8 cellular contexts compared by ENCODE assay signal in the genomic region with DNA sequence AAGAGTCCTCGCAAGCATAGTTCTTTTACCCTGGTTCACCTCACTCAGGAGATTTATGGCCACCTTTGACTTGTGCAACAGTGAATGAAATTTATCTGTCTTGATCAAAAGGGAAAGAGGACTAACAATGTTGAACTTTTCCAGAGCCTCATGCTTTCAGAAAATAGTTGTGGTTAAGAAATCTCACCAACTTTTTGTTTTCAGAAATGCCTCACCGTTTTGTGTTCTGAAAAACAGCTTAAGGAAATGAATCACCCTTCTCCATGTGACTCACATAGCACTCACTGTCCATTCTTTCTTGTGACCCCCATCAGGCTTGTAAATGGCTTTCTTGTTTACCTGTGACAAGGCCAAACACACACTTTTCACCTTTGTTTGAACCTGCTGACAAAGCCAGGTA.
DNase-seq lines count a peak whose midpoint lies in the region; ATAC-seq and TF ChIP-seq lines count a peak whose summit lies in the region.

No MANE protein-coding gene starts in this region.

- TF ChIP-seq CTCF in RWPE1 (conservative IDR thresholded peaks at IDR 0.05; ENCODE audit: low read depth) = no peak
- no peak for TF ChIP-seq CTCF in sigmoid colon (IDR thresholded peaks at IDR 0.05)

- no peak overlapping the region for H3K4me3 ChIP-seq in sigmoid colon

- ATAC-seq in GM18498 (IDR thresholded peaks at IDR 0.05; ENCODE audit: unreplicated experiment) (peak; percentile 55), HG02623 (IDR thresholded peaks at IDR 0.05; ENCODE audit: unreplicated experiment) (peak; percentile 61)

- H3K27ac ChIP-seq in RWPE1 (peak overlapping the region; percentile 76), sigmoid colon (peak overlapping the region in 2 of 4 donors; percentile 7 to 46)

- POLR2A ChIA-PET in RWPE1 (lab: Yijun Ruan, JAX; ENCODE audit: low non-redundant PET) = interaction anchor here (1.1 kb wide), 1 partner anchor 149 kb away, joined by 3 read pairs; no protein-coding TSS in a partner anchor

- TF ChIP-seq EP300 in sigmoid colon (IDR thresholded peaks at IDR 0.05) = no peak

- no peaks in the 10 kb centered on the region for H3K9me3 ChIP-seq in sigmoid colon

- intact Hi-C loops in sigmoid colon (cut with DNase I) = loop anchor here (10.0 kb wide), 1 partner anchor 150 kb away; a partner anchor contains a TSS

- no peaks in the 10 kb centered on the region for H3K27me3 ChIP-seq in sigmoid colon

- peaks cover 0 to 13% (median 2%) of the 10 kb centered on the region in 4 donors for H3K4me1 ChIP-seq in sigmoid colon

- H3K36me3 ChIP-seq in sigmoid colon = no peaks in the 10 kb centered on the region

- no peak for TF ChIP-seq POLR2A in sigmoid colon (IDR thresholded peaks at IDR 0.05)

- WGBS in sigmoid colon, 2 donors = 56 to 77% methylated on average over 2 of the region's 2 CpGs

- CTCF ChIA-PET in RWPE1 (lab: Yijun Ruan, JAX) = interaction anchor here (1.2 to 1.5 kb wide), 2 partner anchors 149 to 172 kb away, joined by 3 to 5 read pairs; a partner anchor contains a TSS

- DNase-seq in RWPE1 (ENCODE audit: low spot score) (peak; percentile 92), foreskin melanocyte (peak; percentile 65), C1 segment of cervical spinal cord (lab: John Stamatoyannopoulos, UW) (no peak), sigmoid colon (no peak), NCI-H774 (lab: John Stamatoyannopoulos, UW) (no peak)
- no peak for DNase-seq in activated CD4-positive, CD25-positive, alpha-beta regulatory T cell (lab: John Stamatoyannopoulos, UW)

Comparison
In these comparisons a context has a peak if more than half of its experiments do, and no peak if none do; other contexts are left out.
1. DNase-seq: peak in RWPE1 (single experiment) and foreskin melanocyte (single experiment); none in C1 segment of cervical spinal cord (0 of 14), sigmoid colon (single experiment), activated CD4-positive, CD25-positive, alpha-beta regulatory T cell (0 of 4) and NCI-H774 (single experiment).